Comparison of ENCODE assay signal across 16 cellular contexts in the genomic region with DNA sequence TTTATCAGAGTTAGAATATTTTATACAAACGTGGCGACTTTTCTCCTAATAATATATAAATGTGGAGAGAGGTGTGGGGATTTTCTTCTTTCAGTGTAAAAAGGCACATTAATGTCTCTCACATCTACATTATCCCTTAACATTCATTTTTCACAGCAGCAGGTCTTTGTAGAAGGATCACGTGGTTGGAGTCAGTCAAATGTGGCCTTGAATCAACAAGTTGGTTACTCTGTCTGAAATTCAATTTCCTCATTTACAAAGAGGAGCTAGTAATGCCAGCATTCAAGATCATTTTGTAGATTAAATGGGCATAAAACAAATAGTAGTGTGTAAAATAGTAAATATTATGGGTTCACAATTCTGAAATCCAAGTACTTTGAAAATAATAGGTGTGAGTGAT.
DNase-seq lines count a peak whose midpoint lies in the region; ATAC-seq and TF ChIP-seq lines count a peak whose summit lies in the region.
"Had no signal": no experiment of that assay in that cellular context is flagged by ENCODE, and none has a peak within 500 bp of the region (broad histone marks: within the 10 kb centered on the region; RNA-seq: fewer than 3 reads in every experiment).

No MANE protein-coding gene starts in this region.

- no peak for ATAC-seq in HG02588 (IDR thresholded peaks at IDR 0.05; ENCODE audit: unreplicated experiment)
- ATAC-seq in GM18517 (IDR thresholded peaks at IDR 0.05; ENCODE audit: unreplicated experiment): no peak
- no peak for ATAC-seq in GM21529 (IDR thresholded peaks at IDR 0.05; ENCODE audit: unreplicated experiment)
- ATAC-seq: CD8-positive, alpha-beta T cell; PC-3 had no signal

- no peaks in the 10 kb centered on the region for H3K9me3 ChIP-seq in HUES6 (ENCODE audit: control insufficient read depth, insufficient read depth, low read depth, low read length)
- no peaks in the 10 kb centered on the region for H3K9me3 ChIP-seq in OCI-LY3 (ENCODE audit: insufficient read depth, low read length)
- H3K9me3 ChIP-seq: BLaER1 had no signal

- H3K4me3 ChIP-seq in HUES6 (ENCODE audit: low read depth, low read length) (no peak overlapping the region), OCI-LY3 (ENCODE audit: low read length) (no peak overlapping the region)
- H3K4me3 ChIP-seq: BLaER1 had no signal

- H3K4me3 Mint-ChIP-seq in neural crest cell: no peak overlapping the region
- H3K4me3 Mint-ChIP-seq: CD8-positive, alpha-beta T cell had no signal

- H3K27me3 ChIP-seq in HUES6 (ENCODE audit: control insufficient read depth, insufficient read depth, low read length): no peaks in the 10 kb centered on the region
- no peaks in the 10 kb centered on the region for H3K27me3 ChIP-seq in OCI-LY3 (ENCODE audit: low read depth, low read length)
- H3K27me3 ChIP-seq: BLaER1 had no signal

- no peaks in the 10 kb centered on the region for H3K79me2 ChIP-seq in OCI-LY3 (ENCODE audit: low read length)

- H3K4me1 Mint-ChIP-seq in neural crest cell: peaks cover 11% of the 10 kb centered on the region

- H3K27ac ChIP-seq in HUES6 (ENCODE audit: low read depth, low read length) (peak overlapping the region; percentile 68; the same call in 1 of the 2 replicates), OCI-LY3 (ENCODE audit: low read length) (no peak overlapping the region)
- H3K27ac ChIP-seq: BLaER1 had no signal

- H3K36me3 ChIP-seq in HUES6 (ENCODE audit: control insufficient read depth, insufficient read depth, low read length) (no peaks in the 10 kb centered on the region), OCI-LY3 (replicated peaks; ENCODE audit: low read depth, low read length) (no peaks in the 10 kb centered on the region)
- H3K36me3 ChIP-seq: BLaER1 had no signal

- peaks cover 43% of the 10 kb centered on the region for H3K4me1 ChIP-seq in HUES6 (ENCODE audit: control insufficient read depth, insufficient read depth, low read length)
- H3K4me1 ChIP-seq in OCI-LY3 (ENCODE audit: low read length): peaks cover 46% of the 10 kb centered on the region
- H3K4me1 ChIP-seq: BLaER1 had no signal

- DNase-seq in NCI-H2107 treated with DMSO at 0.1 percent for 48 hours (lab: John Stamatoyannopoulos, UW; ENCODE audit: unreplicated experiment) (peak; percentile 44), NCI-H2107 (lab: John Stamatoyannopoulos, UW) (no peak), neural crest cell (ENCODE audit: low read depth, low spot score) (no peak)
- DNase-seq: CD8-positive, alpha-beta T cell; DMS79 treated with DMSO at 0.1 percent for 48 hours; NCI-H1105; NCI-H1930; NCI-H226; NCI-H524 treated with DMSO at 0.1 percent for 48 hours; PC-3 had no signal

- no peaks in the 10 kb centered on the region for H3K36me3 Mint-ChIP-seq in neural crest cell (ENCODE audit: low read depth)
- H3K36me3 Mint-ChIP-seq: CD8-positive, alpha-beta T cell had no signal

- no peak overlapping the region for H3K9ac ChIP-seq in HUES6 (ENCODE audit: low read length)
- H3K9ac ChIP-seq in OCI-LY3 (ENCODE audit: low read length): no peak overlapping the region
- H3K9ac ChIP-seq: BLaER1 had no signal

- H4K20me1 ChIP-seq in OCI-LY3 (ENCODE audit: insufficient read depth, low read length): no peaks in the 10 kb centered on the region
- H4K20me1 ChIP-seq: BLaER1 had no signal

- TF ChIP-seq CTCF in OCI-LY3 (IDR thresholded peaks at IDR 0.05; ENCODE audit: low read depth, low read length) (no peak), neural crest cell (conservative IDR thresholded peaks at IDR 0.05) (no peak)

- H3K4me2 ChIP-seq in OCI-LY3 (ENCODE audit: low read length): no peak overlapping the region
- H3K4me2 ChIP-seq: BLaER1 had no signal

- no peaks in the 10 kb centered on the region for H3K9me3 Mint-ChIP-seq in neural crest cell
- H3K9me3 Mint-ChIP-seq: CD8-positive, alpha-beta T cell had no signal

- peak overlapping the region; percentile 66; the same call in 1 of the 2 replicates for H2AFZ ChIP-seq in OCI-LY3 (ENCODE audit: low read depth, low read length)

- peak overlapping the region; percentile 36 for H3K27ac Mint-ChIP-seq in neural crest cell (ENCODE audit: unreplicated experiment)
- H3K27ac Mint-ChIP-seq: CD8-positive, alpha-beta T cell had no signal

- no peaks in the 10 kb centered on the region for H3K27me3 Mint-ChIP-seq in neural crest cell (ENCODE audit: low read depth)
